In genomic region chr19:58513694-58514563, GRCh38 we compare ENCODE assay signal across 8 cellular contexts. TPM values are rescaled to one million over a fixed set of nuclear protein-coding genes. Genes with fewer than 3 reads are reported as not detected.
DNase-seq lines count a peak whose midpoint lies in the region; ATAC-seq, FAIRE-seq and TF ChIP-seq lines count a peak whose summit lies in the region.

No MANE protein-coding gene starts in this region.

- H3K4me1 ChIP-seq in MM.1S (ENCODE audit: low read length) = peaks cover 5% of the 10 kb centered on the region; the same call in 1 of the 2 replicates

- H3K4me1 Mint-ChIP-seq in activated CD4-positive, alpha-beta T cell treated with anti-CD3 and anti-CD28 coated beads for 36 hours = peaks cover 27% of the 10 kb centered on the region

- H3K79me2 ChIP-seq in MM.1S (ENCODE audit: low read length) = peaks cover 10% of the 10 kb centered on the region

- no peak overlapping the region for H3K9ac ChIP-seq in MM.1S (ENCODE audit: low read length)

- H2AFZ ChIP-seq in MM.1S (ENCODE audit: low read length) = no peak overlapping the region

- intact Hi-C loops in activated CD4-positive, alpha-beta T cell treated with anti-CD3 and anti-CD28 coated beads for 36 hours (cut with DNase I, micrococcal nuclease) = loop anchor here (1.0 kb wide), 13 partner anchors 15 to 332 kb away; partner anchors contain the start of genes ERVK3-1 (in 1 of the 2), MZF1 (in 1 of the 2), UBE2M (in 1 of the 2) and ZNF324 (in 1 of the 2)

- CTCF ChIA-PET in activated CD4-positive, alpha-beta T cell treated with anti-CD3 and anti-CD28 coated beads for 36 hours (lab: Charles Lee) = interaction anchor here (0.5 to 1.8 kb wide), 16 partner anchors 10 to 321 kb away, joined by 3 to 13 read pairs (median 4); partner anchors contain the start of genes CHMP2A and ZNF324B

- no peaks in the 10 kb centered on the region for H3K27me3 Mint-ChIP-seq in activated CD4-positive, alpha-beta T cell treated with anti-CD3 and anti-CD28 coated beads for 36 hours

- no peaks in the 10 kb centered on the region for H3K9me2 ChIP-seq in MM.1S (replicated peaks; ENCODE audit: insufficient read depth, low read length)

- POLR2A ChIA-PET in activated CD4-positive, alpha-beta T cell treated with anti-CD3 and anti-CD28 coated beads for 36 hours (lab: Charles Lee) = interaction anchor here (0.6 to 1.8 kb wide), 7 partner anchors 9 to 1241 kb away, joined by 3 to 8 read pairs (median 4); partner anchors contain the start of genes CHMP2A, TRIM28 and ZNF584

- TF ChIP-seq CTCF in choroid plexus epithelial cell (conservative IDR thresholded peaks at IDR 0.05; ENCODE audit: low read depth, low read length) (peak; percentile 62), MM.1S (IDR thresholded peaks at IDR 0.05; ENCODE audit: low read length) (no peak)

- peak; percentile 96 for FAIRE-seq in GM18507 (lab: Jason Lieb, UNC)

- H3K4me3 ChIP-seq in choroid plexus epithelial cell (ENCODE audit: low read depth, low read length) (peak overlapping the region; percentile 67), MM.1S (ENCODE audit: low read length) (no peak overlapping the region; the same call in 1 of the 2 replicates)

- H3K27me3 ChIP-seq in MM.1S (replicated peaks; ENCODE audit: insufficient read depth, low read length) = no peaks in the 10 kb centered on the region

- no peaks in the 10 kb centered on the region for H3K36me3 ChIP-seq in MM.1S (replicated peaks; ENCODE audit: insufficient read depth, low read length)

- peaks cover 3% of the 10 kb centered on the region; the same call in 1 of the 2 replicates for H3F3A ChIP-seq in MM.1S (ENCODE audit: insufficient read depth, low read length)

- H4K20me1 ChIP-seq in MM.1S (ENCODE audit: insufficient read depth, low read length) = no peaks in the 10 kb centered on the region

- peak overlapping the region; percentile 88 for H3K4me3 Mint-ChIP-seq in activated CD4-positive, alpha-beta T cell treated with anti-CD3 and anti-CD28 coated beads for 36 hours

- peak; percentile 93 for DNase-seq in GM18507 (ENCODE audit: extremely low spot score, insufficient read length, low read depth)
- peak; percentile 100 for DNase-seq in NCI-H2227 (lab: John Stamatoyannopoulos, UW; ENCODE audit: unreplicated experiment)
- peak; percentile 99 for DNase-seq in activated CD4-positive, alpha-beta T cell treated with anti-CD3 and anti-CD28 coated beads for 36 hours
- peak; percentile 94 for DNase-seq in choroid plexus epithelial cell (ENCODE audit: low read depth)
- peak; percentile 90 for DNase-seq in kidney tubule cell (ENCODE audit: low spot score)
- peak; percentile 88 to 89 for DNase-seq in stimulated activated CD4-positive, alpha-beta T cell treated with anti-CD3 and anti-CD28 coated beads, Interleukin-1b, Interleukin-23, amount 100 ng/mL, for 1 hour (ENCODE audit: low read depth in 2 of 2)
- DNase-seq in MM.1S = no peak

- H3K36me3 Mint-ChIP-seq in activated CD4-positive, alpha-beta T cell treated with anti-CD3 and anti-CD28 coated beads for 36 hours (ENCODE audit: low read depth) = peaks cover 21% of the 10 kb centered on the region

- peak; percentile 69 for ATAC-seq in HG03097 (IDR thresholded peaks at IDR 0.05; ENCODE audit: low FRiP score, unreplicated experiment)
- peak; percentile 88 for ATAC-seq in activated CD4-positive, alpha-beta T cell treated with anti-CD3 and anti-CD28 coated beads for 36 hours

- H3K4me2 ChIP-seq in MM.1S (ENCODE audit: low read depth, low read length) = no peak overlapping the region

- peak overlapping the region; percentile 81 for H3K27ac Mint-ChIP-seq in activated CD4-positive, alpha-beta T cell treated with anti-CD3 and anti-CD28 coated beads for 36 hours

- H3K9me3 Mint-ChIP-seq in activated CD4-positive, alpha-beta T cell treated with anti-CD3 and anti-CD28 coated beads for 36 hours (ENCODE audit: low read depth) = no peaks in the 10 kb centered on the region

- no peak overlapping the region for H3K27ac ChIP-seq in MM.1S (ENCODE audit: low read length)

- H3K9me3 ChIP-seq in MM.1S (replicated peaks; ENCODE audit: insufficient read depth, low read length) = no peaks in the 10 kb centered on the region

RNA-seq across cellular contexts. Expression of gene SLC27A5, which starts 2.1 kb away (rescaled TPM):
- 10 to 100 TPM in 1 of 2 experiments, 1 to 10 TPM in 1; 8.9 to 19.5 TPM for total RNA-seq in activated CD4-positive, alpha-beta T cell treated with anti-CD3 and anti-CD28 coated beads for 36 hours

RNA-seq across cellular contexts. Expression of gene ZBTB45, which starts 5.7 kb away (rescaled TPM):
- total RNA-seq in activated CD4-positive, alpha-beta T cell treated with anti-CD3 and anti-CD28 coated beads for 36 hours = 10 to 100 TPM; 10.1 to 11.1 TPM

RNA-seq across cellular contexts. Expression of gene TRIM28, which starts 29.9 kb away (rescaled TPM):
- total RNA-seq in activated CD4-positive, alpha-beta T cell treated with anti-CD3 and anti-CD28 coated beads for 36 hours = 100 to 1,000 TPM; 481 to 758 TPM

RNA-seq across cellular contexts. Expression of gene ZNF446, which starts 37.8 kb away (rescaled TPM):
- total RNA-seq in activated CD4-positive, alpha-beta T cell treated with anti-CD3 and anti-CD28 coated beads for 36 hours = 1 to 10 TPM; 4.2 to 4.7 TPM

RNA-seq across cellular contexts. Expression of gene CHMP2A, which starts 41.0 kb away (rescaled TPM):
- total RNA-seq in activated CD4-positive, alpha-beta T cell treated with anti-CD3 and anti-CD28 coated beads for 36 hours = 100 to 1,000 TPM; 101 to 107 TPM
